17 cellular contexts compared by ENCODE assay signal in genomic region chr15:58707397-58707796, GRCh38. TPM values are rescaled to one million over a fixed set of nuclear protein-coding genes. Genes with fewer than 3 reads are reported as not detected.
A peak's percentile ranks its signal among the peaks of the same experiment; 100 is the strongest.
DNase-seq lines count a peak whose midpoint lies in the region; ATAC-seq and TF ChIP-seq lines count a peak whose summit lies in the region.
"Had no signal": no experiment of that assay in that cellular context is flagged by ENCODE, and none has a peak within 500 bp of the region (broad histone marks: within the 10 kb centered on the region; RNA-seq: fewer than 3 reads in every experiment).

No MANE protein-coding gene starts in this region.

- H3K27me3 Mint-ChIP-seq in activated naive CD4-positive, alpha-beta T cell treated with anti-CD3 and anti-CD28 coated beads, Interleukin-2, amount 50 U/mL, for 24 hours = no peaks in the 10 kb centered on the region
- no peaks in the 10 kb centered on the region for H3K27me3 Mint-ChIP-seq in activated B cell treated with CpG ODN at 0.5 μM for 24 hours
- no peaks in the 10 kb centered on the region for H3K27me3 Mint-ChIP-seq in activated naive CD8-positive, alpha-beta T cell treated with anti-CD3 and anti-CD28 coated beads for 36 hours
- no peaks in the 10 kb centered on the region for H3K27me3 Mint-ChIP-seq in stimulated activated memory B cell treated with anti-CD40 and anti-IgM and Interleukin-4, amounts not matched to agents 10 μg/mL and 1 μg/mL and 100 μg/mL, for 72 hours

- H3K27ac Mint-ChIP-seq in activated naive CD4-positive, alpha-beta T cell treated with anti-CD3 and anti-CD28 coated beads, Interleukin-2, amount 50 U/mL, for 24 hours = peak overlapping the region; percentile 43
- peak overlapping the region; percentile 46 for H3K27ac Mint-ChIP-seq in activated B cell treated with CpG ODN at 0.5 μM for 24 hours
- H3K27ac Mint-ChIP-seq in activated naive CD8-positive, alpha-beta T cell treated with anti-CD3 and anti-CD28 coated beads for 36 hours = peak overlapping the region; percentile 68
- peak overlapping the region; percentile 46 for H3K27ac Mint-ChIP-seq in stimulated activated memory B cell treated with anti-CD40 and anti-IgM and Interleukin-4, amounts not matched to agents 10 μg/mL and 1 μg/mL and 100 μg/mL, for 72 hours

- H3K9me3 Mint-ChIP-seq in activated naive CD4-positive, alpha-beta T cell treated with anti-CD3 and anti-CD28 coated beads, Interleukin-2, amount 50 U/mL, for 24 hours = no peaks in the 10 kb centered on the region
- peaks cover 4% of the 10 kb centered on the region for H3K9me3 Mint-ChIP-seq in activated B cell treated with CpG ODN at 0.5 μM for 24 hours
- H3K9me3 Mint-ChIP-seq in activated naive CD8-positive, alpha-beta T cell treated with anti-CD3 and anti-CD28 coated beads for 36 hours = peaks cover 14% of the 10 kb centered on the region
- peaks cover 5% of the 10 kb centered on the region for H3K9me3 Mint-ChIP-seq in stimulated activated memory B cell treated with anti-CD40 and anti-IgM and Interleukin-4, amounts not matched to agents 10 μg/mL and 1 μg/mL and 100 μg/mL, for 72 hours

- CTCF ChIA-PET in activated B cell treated with CpG ODN at 0.5 μM for 24 hours (lab: Charles Lee) = no interaction called here

- H3K4me1 Mint-ChIP-seq in activated naive CD4-positive, alpha-beta T cell treated with anti-CD3 and anti-CD28 coated beads, Interleukin-2, amount 50 U/mL, for 24 hours = peaks cover 67% of the 10 kb centered on the region
- H3K4me1 Mint-ChIP-seq in activated B cell treated with CpG ODN at 0.5 μM for 24 hours = peaks cover 50% of the 10 kb centered on the region
- peaks cover 36% of the 10 kb centered on the region for H3K4me1 Mint-ChIP-seq in activated naive CD8-positive, alpha-beta T cell treated with anti-CD3 and anti-CD28 coated beads for 36 hours
- peaks cover 32% of the 10 kb centered on the region for H3K4me1 Mint-ChIP-seq in stimulated activated memory B cell treated with anti-CD40 and anti-IgM and Interleukin-4, amounts not matched to agents 10 μg/mL and 1 μg/mL and 100 μg/mL, for 72 hours

- TF ChIP-seq CTCF in activated B cell treated with CpG ODN at 0.5 μM for 24 hours (IDR thresholded peaks at IDR 0.05) = no peak

- DNase-seq in activated naive CD4-positive, alpha-beta T cell treated with Interleukin-2 at 50 U/mL for 16 hours = no peak
- DNase-seq in activated B cell treated with CpG ODN at 0.5 μM for 24 hours = no peak
- no peak for DNase-seq in activated naive CD8-positive, alpha-beta T cell treated with anti-CD3 and anti-CD28 coated beads for 36 hours
- DNase-seq in glomerular visceral epithelial cell (ENCODE audit: extremely low spot score) = no peak
- DNase-seq in AG08396 (ENCODE audit: low spot score) = no peak
- DNase-seq: C1 segment of cervical spinal cord, DMS79 treated with DMSO at 0.1 percent for 48 hours, NCI-H1092 treated with DMSO at 0.1 percent for 48 hours, NCI-H146, NCI-H2029 treated with DMSO at 0.1 percent for 48 hours, NCI-H2171 treated with DMSO at 0.1 percent for 48 hours, NCI-H446, NCI-H526 treated with DMSO at 0.1 percent for 48 hours had no signal

- POLR2A ChIA-PET in activated B cell treated with CpG ODN at 0.5 μM for 24 hours (lab: Charles Lee) = interaction anchor here (0.6 kb wide), 2 partner anchors 93 to 731 kb away, joined by 4 to 7 read pairs; no protein-coding TSS in a partner anchor

- no peak overlapping the region for H3K4me3 Mint-ChIP-seq in activated naive CD4-positive, alpha-beta T cell treated with anti-CD3 and anti-CD28 coated beads, Interleukin-2, amount 50 U/mL, for 24 hours
- H3K4me3 Mint-ChIP-seq in activated B cell treated with CpG ODN at 0.5 μM for 24 hours = no peak overlapping the region
- H3K4me3 Mint-ChIP-seq in activated naive CD8-positive, alpha-beta T cell treated with anti-CD3 and anti-CD28 coated beads for 36 hours = no peak overlapping the region
- no peak overlapping the region for H3K4me3 Mint-ChIP-seq in stimulated activated memory B cell treated with anti-CD40 and anti-IgM and Interleukin-4, amounts not matched to agents 10 μg/mL and 1 μg/mL and 100 μg/mL, for 72 hours

- intact Hi-C loops in activated B cell treated with CpG ODN at 0.5 μM for 24 hours (cut with micrococcal nuclease) = no loop called here

- H3K36me3 Mint-ChIP-seq in activated naive CD4-positive, alpha-beta T cell treated with anti-CD3 and anti-CD28 coated beads, Interleukin-2, amount 50 U/mL, for 24 hours = peaks cover 21% of the 10 kb centered on the region
- peaks cover 35% of the 10 kb centered on the region for H3K36me3 Mint-ChIP-seq in activated B cell treated with CpG ODN at 0.5 μM for 24 hours (ENCODE audit: low read depth)
- peaks cover 49% of the 10 kb centered on the region for H3K36me3 Mint-ChIP-seq in activated naive CD8-positive, alpha-beta T cell treated with anti-CD3 and anti-CD28 coated beads for 36 hours
- H3K36me3 Mint-ChIP-seq in stimulated activated memory B cell treated with anti-CD40 and anti-IgM and Interleukin-4, amounts not matched to agents 10 μg/mL and 1 μg/mL and 100 μg/mL, for 72 hours = peaks cover 35% of the 10 kb centered on the region

- no peak for ATAC-seq in activated B cell treated with CpG ODN at 0.5 μM for 24 hours (ENCODE audit: low read depth)
- ATAC-seq in stimulated activated memory B cell treated with anti-CD40 and anti-IgM and Interleukin-4, amounts not matched to agents 10 μg/mL and 1 μg/mL and 100 μg/mL, for 72 hours = no peak
- ATAC-seq: K562, Panc1 had no signal

RNA-seq across cellular contexts. Expression of gene ADAM10, which starts 42.1 kb away (rescaled TPM):
- 87.7 and 91.6 TPM in 2 replicates for total RNA-seq in activated B cell treated with CpG ODN at 0.5 μM for 24 hours
- 10 to 100 TPM; 89.3 to 91.8 TPM for total RNA-seq in activated naive CD8-positive, alpha-beta T cell treated with anti-CD3 and anti-CD28 coated beads for 36 hours
